ENCODE assay signal across 9 cellular contexts in the genomic region with DNA sequence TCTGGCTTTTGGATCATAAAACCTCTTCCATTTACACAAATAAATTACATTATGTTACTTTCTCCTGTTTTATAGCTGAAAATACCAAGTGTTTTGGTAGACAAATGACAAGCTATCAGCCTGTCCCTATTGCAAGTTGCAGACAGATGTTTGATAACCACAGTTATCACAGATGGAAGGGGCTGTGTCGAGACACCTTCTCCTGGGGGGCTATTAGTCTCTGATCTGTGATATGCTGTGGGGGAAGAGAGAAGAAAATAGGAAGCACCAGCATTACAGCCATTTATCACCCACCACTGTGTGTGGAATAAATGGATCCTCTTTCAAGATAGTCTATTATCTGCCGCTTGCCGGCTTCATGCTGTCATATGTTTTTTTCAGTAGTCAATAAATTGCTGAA.
"Had no signal": no experiment of that assay in that cellular context is flagged by ENCODE, and none has a peak within 500 bp of the region (broad histone marks: within the 10 kb centered on the region; RNA-seq: fewer than 3 reads in every experiment).

No MANE protein-coding gene starts in this region.

- H2AFZ ChIP-seq: GM23248, GM23338 had no signal

- DNase-seq: GM23248, GOT3, H7, H9, HCEC 1CT, HFFc6 had no signal

- H3K4me1 ChIP-seq: HAP-1 had no signal

- H3K4me2 ChIP-seq: GM23338 had no signal

- H3K27ac ChIP-seq: GM23248 had no signal

- H3K9ac ChIP-seq: GM23248 had no signal

- H3K9me3 ChIP-seq: HAP-1 had no signal

- ATAC-seq: GM23338, HCT116 had no signal

- H3K36me3 ChIP-seq: HAP-1 had no signal

- H3K4me3 ChIP-seq: GM23248, GM23338, HAP-1 had no signal
